ENCODE assay signal across 27 cellular contexts in the genomic region with DNA sequence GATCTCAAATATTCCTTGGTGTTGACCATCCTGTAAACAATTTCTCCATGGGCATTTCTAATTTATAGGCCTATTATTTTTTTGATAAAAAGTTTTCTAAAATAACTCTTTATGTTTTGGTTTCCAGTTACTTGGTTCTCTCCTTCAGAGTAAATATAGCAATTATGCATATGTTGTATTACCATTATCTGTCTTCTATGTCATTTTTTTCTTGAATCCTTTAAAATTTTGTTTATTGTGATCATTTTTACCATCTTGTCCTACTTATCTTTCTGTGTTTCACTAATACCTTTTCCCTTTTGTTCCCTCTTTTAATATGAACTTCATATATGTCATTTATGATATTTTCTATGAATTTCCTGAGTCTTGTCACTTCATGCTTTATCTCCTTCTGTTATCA.
DNase-seq lines count a peak whose midpoint lies in the region; TF ChIP-seq lines count a peak whose summit lies in the region.
"Had no signal": no experiment of that assay in that cellular context is flagged by ENCODE, and none has a peak within 500 bp of the region (broad histone marks: within the 10 kb centered on the region; RNA-seq: fewer than 3 reads in every experiment).

No MANE protein-coding gene starts in this region.

- H3K9me3 ChIP-seq in HEK293 (ENCODE audit: control insufficient read depth, insufficient read depth, low read depth, low read length) = no peaks in the 10 kb centered on the region
- H3K9me3 ChIP-seq: BE2C, Caco-2 had no signal

- no peak overlapping the region for H3K27ac ChIP-seq in HEK293 (ENCODE audit: extremely low read depth, low read depth, low read length)
- H3K27ac ChIP-seq: 22Rv1, A549, BLaER1, C4-2B had no signal

- no peak overlapping the region for H3K4me3 ChIP-seq in HEK293 (ENCODE audit: low read depth, low read length)
- H3K4me3 ChIP-seq: A549; BLaER1; BLaER1 treated with 17β-estradiol and CSF1 and Interleukin-3, amounts not matched to agents 10 nM and 100 nM had no signal

- H3K36me3 ChIP-seq in HEK293 (ENCODE audit: control insufficient read depth in 2 of 2, insufficient read depth in 1 of 2, low read length in 2 of 2) = no peaks in the 10 kb centered on the region
- H3K36me3 ChIP-seq: BE2C; BLaER1; BLaER1 treated with 17β-estradiol and CSF1 and Interleukin-3, amounts not matched to agents 10 nM and 100 nM had no signal

- DNase-seq in NCI-H748 (lab: John Stamatoyannopoulos, UW; ENCODE audit: unreplicated experiment) = no peak
- DNase-seq: 8988T; ACHN; AML-193; BE2C; C1 segment of cervical spinal cord; Caco-2; Calu3; CD4-positive, alpha-beta memory T cell; CD4-positive, alpha-beta T cell; CD4-positive, CD25-positive, alpha-beta regulatory T cell; CD8-positive, alpha-beta memory T cell; CD8-positive, alpha-beta T cell; COR-L47; DMS 273 treated with DMSO at 0.1 percent for 48 hours; DMS153; DMS53; DMS79; DMS79 treated with DMSO at 0.1 percent for 48 hours; DND-41; EL had no signal

- CTCF ChIA-PET in HEK293 (lab: Yijun Ruan, JAX) = interaction anchor here (0.6 kb wide), 1 partner anchor 113 kb away, joined by 3 read pairs; no protein-coding TSS in a partner anchor

- TF ChIP-seq CTCF in HEK293 (tag by site-specific recombination; IDR thresholded peaks at IDR 0.05) = no peak

- POLR2A ChIA-PET in HEK293 (lab: Yijun Ruan, JAX) = no interaction called here

- H3K4me1 ChIP-seq in HEK293 (ENCODE audit: control insufficient read depth, insufficient read depth, low read length) = no peaks in the 10 kb centered on the region
- H3K4me1 ChIP-seq: A549, BE2C, Caco-2 had no signal

TF ChIP-seq in HEK293, 187 proteins besides CTCF, POLR2A, EP300 and RAD21:
- TF ChIP-seq KLF10 (tag by site-specific recombination; IDR thresholded peaks at IDR 0.05) (no peak), ZNF133 (tag by site-specific recombination; IDR thresholded peaks at IDR 0.05) (peak; percentile 90)
